Comparison of ENCODE assay signal across 13 cellular contexts in the genomic region with DNA sequence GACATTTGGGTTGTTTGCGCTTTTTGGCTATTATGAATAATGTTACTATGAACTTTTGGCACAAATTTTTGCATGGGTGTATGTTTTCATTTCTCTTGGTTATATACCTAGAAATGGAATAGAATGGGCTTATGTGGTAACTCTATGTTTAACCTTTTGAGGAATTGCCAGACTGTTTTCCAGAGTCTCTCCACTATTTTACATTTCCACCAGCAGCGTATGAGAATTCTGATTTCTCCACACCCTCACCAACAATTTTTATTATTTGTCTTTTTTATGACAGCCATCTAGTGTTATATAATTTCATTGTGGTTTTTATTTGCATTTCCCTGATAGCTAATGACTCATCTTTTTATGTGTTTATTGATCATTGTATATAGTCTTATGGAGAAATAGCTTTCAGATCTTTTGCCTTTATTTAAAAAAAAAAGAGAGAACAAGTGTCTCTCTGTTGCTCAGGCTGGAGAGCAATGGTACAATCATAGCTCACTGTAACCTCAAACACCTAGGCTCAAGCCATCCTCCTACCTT.
DNase-seq lines count a peak whose midpoint lies in the region; ATAC-seq and TF ChIP-seq lines count a peak whose summit lies in the region.
"Had no signal": no experiment of that assay in that cellular context is flagged by ENCODE, and none has a peak within 500 bp of the region (broad histone marks: within the 10 kb centered on the region; RNA-seq: fewer than 3 reads in every experiment).

No MANE protein-coding gene starts in this region.

- H3K36me3 ChIP-seq in Caco-2 (ENCODE audit: control insufficient read depth, insufficient read depth, low read length) = no peaks in the 10 kb centered on the region; the same call in 1 of the 2 replicates
- H3K36me3 ChIP-seq in PC-9 (ENCODE audit: low read depth) = no peaks in the 10 kb centered on the region
- H3K36me3 ChIP-seq in HAP-1 (replicated peaks) = no peaks in the 10 kb centered on the region

- H3K27ac Mint-ChIP-seq in Caco-2 (ENCODE audit: unreplicated experiment) = peak overlapping the region; percentile 92
- peak overlapping the region; percentile 47 for H3K27ac Mint-ChIP-seq in stimulated activated memory B cell treated with anti-CD40 and anti-IgM and Interleukin-4, amounts not matched to agents 10 μg/mL and 1 μg/mL and 100 μg/mL, for 72 hours
- H3K27ac Mint-ChIP-seq: CD8-positive, alpha-beta T cell had no signal

- in situ Hi-C loops in HAP-1 (cut with MboI; ENCODE audit: low sequenced_read_pairs) = no loop called here

- POLR2A ChIA-PET in Caco-2 (lab: Charles Lee) (no interaction called here), PC-9 (lab: Charles Lee; ENCODE audit: unreplicated experiment) (interaction anchor here (0.7 kb wide), 1 partner anchor 291 kb away, joined by 4 read pairs; no protein-coding TSS in a partner anchor)

- H3K36me3 Mint-ChIP-seq in Caco-2 (ENCODE audit: insufficient read depth, unreplicated experiment) = peaks cover 28% of the 10 kb centered on the region
- H3K36me3 Mint-ChIP-seq in stimulated activated memory B cell treated with anti-CD40 and anti-IgM and Interleukin-4, amounts not matched to agents 10 μg/mL and 1 μg/mL and 100 μg/mL, for 72 hours = no peaks in the 10 kb centered on the region
- H3K36me3 Mint-ChIP-seq: CD14-positive monocyte; CD8-positive, alpha-beta T cell had no signal

- no TSS peak for BruUV-seq in Caco-2 (replicated peaks; lab: Mats Ljungman, UMichigan)
- BruUV-seq in PC-9 (replicated peaks; lab: Mats Ljungman, UMichigan) = no TSS peak

- H3K27me3 Mint-ChIP-seq in Caco-2 (ENCODE audit: insufficient read depth, unreplicated experiment) = no peaks in the 10 kb centered on the region
- no peaks in the 10 kb centered on the region for H3K27me3 Mint-ChIP-seq in stimulated activated memory B cell treated with anti-CD40 and anti-IgM and Interleukin-4, amounts not matched to agents 10 μg/mL and 1 μg/mL and 100 μg/mL, for 72 hours

- H3K9me3 ChIP-seq in Caco-2 = no peaks in the 10 kb centered on the region
- peaks cover 7% of the 10 kb centered on the region; the same call in 1 of the 2 replicates for H3K9me3 ChIP-seq in PC-9 (ENCODE audit: insufficient read depth, low read depth)
- H3K9me3 ChIP-seq in HAP-1 = peaks cover 2% of the 10 kb centered on the region; the same call in 1 of the 2 replicates

- ATAC-seq in left colon (peak; percentile 55), HG03342 (IDR thresholded peaks at IDR 0.05; ENCODE audit: unreplicated experiment) (no peak)
- ATAC-seq in stimulated activated memory B cell treated with anti-CD40 and anti-IgM and Interleukin-4, amounts not matched to agents 10 μg/mL and 1 μg/mL and 100 μg/mL, for 72 hours = no peak
- ATAC-seq: CD8-positive, alpha-beta T cell had no signal

- H3K27me3 ChIP-seq in Caco-2 (replicated peaks; ENCODE audit: control insufficient read depth, insufficient read depth, low read length) = no peaks in the 10 kb centered on the region
- H3K27me3 ChIP-seq in PC-9 (ENCODE audit: insufficient read depth, low read depth) = no peaks in the 10 kb centered on the region
- H3K27me3 ChIP-seq in HAP-1 (ENCODE audit: low read depth) = no peaks in the 10 kb centered on the region

- H3K9me2 ChIP-seq in PC-9 (ENCODE audit: insufficient read depth) = no peaks in the 10 kb centered on the region

- H3K4me3 ChIP-seq in Caco-2 (ENCODE audit: low read depth, low read length) (no peak overlapping the region), PC-9 (no peak overlapping the region), HAP-1 (no peak overlapping the region)
- H3K4me3 ChIP-seq: GM23248 had no signal

- CTCF ChIA-PET in Caco-2 (lab: Charles Lee) (no interaction called here), PC-9 (lab: Charles Lee) (no interaction called here)

- TF ChIP-seq CTCF in Caco-2 (IDR thresholded peaks at IDR 0.05; ENCODE audit: insufficient read depth in 1 of 2, low read depth in 1 of 2, low read length in 1 of 2, severe bottlenecking in 1 of 2, unreplicated experiment in 1 of 2) (no peak), PC-9 (conservative IDR thresholded peaks at IDR 0.05) (no peak)

- H4K20me1 ChIP-seq in PC-9 (ENCODE audit: insufficient read depth) = no peaks in the 10 kb centered on the region

- H3K79me2 ChIP-seq in PC-9 (ENCODE audit: low read depth) = no peaks in the 10 kb centered on the region

- H3K4me2 ChIP-seq in PC-9 = no peak overlapping the region

- H3K4me3 Mint-ChIP-seq in Caco-2 (ENCODE audit: unreplicated experiment) = peak overlapping the region; percentile 73
- no peak overlapping the region for H3K4me3 Mint-ChIP-seq in stimulated activated memory B cell treated with anti-CD40 and anti-IgM and Interleukin-4, amounts not matched to agents 10 μg/mL and 1 μg/mL and 100 μg/mL, for 72 hours
- H3K4me3 Mint-ChIP-seq: CD8-positive, alpha-beta T cell had no signal

- intact Hi-C loops in Caco-2 (cut with micrococcal nuclease; ENCODE audit: unreplicated experiment) (loop anchor here (5.0 kb wide), 3 partner anchors 162 to 482 kb away; no protein-coding TSS in a partner anchor), PC-9 (cut with micrococcal nuclease; ENCODE audit: unreplicated experiment) (no loop called here), left colon (cut with DNase I, micrococcal nuclease) (no loop called here)

- H3K9me3 Mint-ChIP-seq in Caco-2 (ENCODE audit: unreplicated experiment) = no peaks in the 10 kb centered on the region
- no peaks in the 10 kb centered on the region for H3K9me3 Mint-ChIP-seq in stimulated activated memory B cell treated with anti-CD40 and anti-IgM and Interleukin-4, amounts not matched to agents 10 μg/mL and 1 μg/mL and 100 μg/mL, for 72 hours
- H3K9me3 Mint-ChIP-seq: CD8-positive, alpha-beta T cell had no signal

- H3K4me1 Mint-ChIP-seq in Caco-2 (ENCODE audit: low read depth, unreplicated experiment) = peaks cover 42% of the 10 kb centered on the region
- H3K4me1 Mint-ChIP-seq in stimulated activated memory B cell treated with anti-CD40 and anti-IgM and Interleukin-4, amounts not matched to agents 10 μg/mL and 1 μg/mL and 100 μg/mL, for 72 hours = peaks cover 44% of the 10 kb centered on the region

- peak overlapping the region; percentile 31; the same call in 1 of the 2 replicates for H3K27ac ChIP-seq in PC-9
- H3K27ac ChIP-seq: 22Rv1, GM23248 had no signal

- peaks cover 37% of the 10 kb centered on the region for H3F3A ChIP-seq in PC-9 (ENCODE audit: insufficient read depth, low read depth)

- no peak for DNase-seq in Caco-2
- DNase-seq in PC-9 = peak in 1 of 2 experiments; percentile 70
- peak in 1 of 2 donors; percentile 16 for DNase-seq in left colon
- no peak for DNase-seq in NCI-H526 (lab: John Stamatoyannopoulos, UW)
- no peak for DNase-seq in HAP-1 (ENCODE audit: low spot score in 2 of 2)
- DNase-seq: CD8-positive, alpha-beta T cell; COR-L47; GM23248; IMR-90 had no signal

- H3K4me1 ChIP-seq in Caco-2 = peaks cover 66% of the 10 kb centered on the region
- H3K4me1 ChIP-seq in PC-9 (replicated peaks; ENCODE audit: insufficient read depth) = peaks cover 46% of the 10 kb centered on the region
- H3K4me1 ChIP-seq in HAP-1 = peaks cover 3% of the 10 kb centered on the region; the same call in 1 of the 2 replicates

- no peak overlapping the region for H2AFZ ChIP-seq in PC-9
- H2AFZ ChIP-seq: GM23248 had no signal
